Comparison of ENCODE assay signal across 16 cellular contexts in the genomic region with DNA sequence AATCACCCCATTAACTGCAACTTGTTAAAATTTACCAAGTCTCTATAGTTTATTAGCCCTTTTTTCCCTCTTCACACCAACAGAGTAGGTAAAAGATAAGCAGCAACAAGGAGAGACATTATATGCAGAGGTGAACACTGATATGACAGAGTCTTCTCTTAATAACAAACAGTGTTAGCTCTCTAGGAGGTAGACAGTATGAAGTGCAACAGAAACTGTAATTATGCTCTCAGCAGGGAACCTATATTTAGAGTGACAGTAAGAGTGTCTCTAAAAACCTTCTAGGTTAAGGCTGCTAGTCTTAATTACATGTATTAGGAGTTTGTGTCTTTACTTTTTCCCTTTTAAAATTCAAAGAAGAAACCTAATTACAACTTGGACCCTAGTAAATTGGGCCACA.
DNase-seq lines count a peak whose midpoint lies in the region; ATAC-seq and TF ChIP-seq lines count a peak whose summit lies in the region.
"Had no signal": no experiment of that assay in that cellular context is flagged by ENCODE, and none has a peak within 500 bp of the region (broad histone marks: within the 10 kb centered on the region; RNA-seq: fewer than 3 reads in every experiment).

No MANE protein-coding gene starts in this region.

- H3K79me2 ChIP-seq in neural cell (replicated peaks; ENCODE audit: insufficient read depth, low read length) = no peaks in the 10 kb centered on the region

- no peaks in the 10 kb centered on the region for H3K9me3 ChIP-seq in neural cell (ENCODE audit: low read length)
- H3K9me3 ChIP-seq in BE2C = no peaks in the 10 kb centered on the region

- no peaks in the 10 kb centered on the region for H3K9me2 ChIP-seq in neural cell (ENCODE audit: insufficient read depth, low read length)

- H2AFZ ChIP-seq in neural cell (ENCODE audit: low read depth, low read length) = no peak overlapping the region
- H2AFZ ChIP-seq: GM23338, PC-9 had no signal

- no peaks in the 10 kb centered on the region for H3K4me1 ChIP-seq in BE2C
- H3K4me1 ChIP-seq: BLaER1 had no signal

- peak overlapping the region; percentile 66 for H3K27ac ChIP-seq in neural cell (ENCODE audit: low read length)
- H3K27ac ChIP-seq: BLaER1, PC-9 had no signal

- peak overlapping the region; percentile 48 for H3K4me3 ChIP-seq in neural cell (ENCODE audit: low read length)
- no peak overlapping the region for H3K4me3 ChIP-seq in BE2C (ENCODE audit: low read depth, low read length)
- H3K4me3 ChIP-seq: BLaER1, GM23338, PC-9 had no signal

- H3K27me3 ChIP-seq in neural cell (ENCODE audit: insufficient read depth, low read depth, low read length) = no peaks in the 10 kb centered on the region
- H3K27me3 ChIP-seq in BE2C = no peaks in the 10 kb centered on the region
- H3K27me3 ChIP-seq: BLaER1 had no signal

- peak overlapping the region; percentile 56 for H3K4me2 ChIP-seq in neural cell (ENCODE audit: low read length)
- H3K4me2 ChIP-seq: BLaER1, GM23338, PC-9 had no signal

- TF ChIP-seq RAD21 in neural cell (conservative IDR thresholded peaks at IDR 0.05) = no peak

- peak; percentile 76 for TF ChIP-seq EP300 in neural cell (conservative IDR thresholded peaks at IDR 0.05; ENCODE audit: poor library complexity, severe bottlenecking)

- H3K9ac ChIP-seq in neural cell (ENCODE audit: low read length) = peak overlapping the region; percentile 4
- H3K9ac ChIP-seq: BLaER1 had no signal

- no peak for TF ChIP-seq CTCF in neural cell (IDR thresholded peaks at IDR 0.05; ENCODE audit: poor library complexity, severe bottlenecking)
- no peak for TF ChIP-seq CTCF in BE2C (IDR thresholded peaks at IDR 0.05; ENCODE audit: low read depth, low read length)

- H3F3A ChIP-seq in neural cell (ENCODE audit: insufficient read depth, low read length, poor library complexity, severe bottlenecking) = no peaks in the 10 kb centered on the region

- H3K36me3 ChIP-seq in neural cell (ENCODE audit: insufficient read depth, low read length) = no peaks in the 10 kb centered on the region
- H3K36me3 ChIP-seq in BE2C = no peaks in the 10 kb centered on the region
- H3K36me3 ChIP-seq: BLaER1 had no signal

- DNase-seq in NCI-H1417 treated with DMSO at 0.1 percent for 48 hours (lab: John Stamatoyannopoulos, UW) (peak; percentile 90), NCI-H2081 treated with DMSO at 0.1 percent for 48 hours (lab: John Stamatoyannopoulos, UW) (peak; percentile 3), NCI-H748 (lab: John Stamatoyannopoulos, UW; ENCODE audit: unreplicated experiment) (peak; percentile 79), GM19240 (ENCODE audit: insufficient read length, low spot score) (no peak), NCI-H1048 (lab: John Stamatoyannopoulos, UW) (no peak), BE2C (no peak)
- DNase-seq: DMS153, NCI-H2029, NCI-H524, PC-9, Right ventricle myocardium superior had no signal

- no peaks in the 10 kb centered on the region for H4K20me1 ChIP-seq in neural cell (ENCODE audit: insufficient read depth)
- H4K20me1 ChIP-seq: BLaER1 had no signal

- no peak for ATAC-seq in GM21825 (IDR thresholded peaks at IDR 0.05; ENCODE audit: unreplicated experiment)
- ATAC-seq: GM23338, SK-N-SH treated with all-trans-retinoic acid at 6 μM for 48 hours had no signal

TF ChIP-seq in neural cell, 6 proteins besides CTCF, POLR2A, EP300 and RAD21:
- TF ChIP-seq EZH2 (IDR thresholded peaks at IDR 0.05; ENCODE audit: borderline replicate concordance, insufficient read depth, low read length, poor library complexity, severe bottlenecking) = no peak
- TF ChIP-seq POLR2AphosphoS5 (IDR thresholded peaks at IDR 0.05) = peak; percentile 91
- TF ChIP-seq MXI1 (conservative IDR thresholded peaks at IDR 0.05; ENCODE audit: poor library complexity, severe bottlenecking) = no peak
- TF ChIP-seq, protein P1, sequence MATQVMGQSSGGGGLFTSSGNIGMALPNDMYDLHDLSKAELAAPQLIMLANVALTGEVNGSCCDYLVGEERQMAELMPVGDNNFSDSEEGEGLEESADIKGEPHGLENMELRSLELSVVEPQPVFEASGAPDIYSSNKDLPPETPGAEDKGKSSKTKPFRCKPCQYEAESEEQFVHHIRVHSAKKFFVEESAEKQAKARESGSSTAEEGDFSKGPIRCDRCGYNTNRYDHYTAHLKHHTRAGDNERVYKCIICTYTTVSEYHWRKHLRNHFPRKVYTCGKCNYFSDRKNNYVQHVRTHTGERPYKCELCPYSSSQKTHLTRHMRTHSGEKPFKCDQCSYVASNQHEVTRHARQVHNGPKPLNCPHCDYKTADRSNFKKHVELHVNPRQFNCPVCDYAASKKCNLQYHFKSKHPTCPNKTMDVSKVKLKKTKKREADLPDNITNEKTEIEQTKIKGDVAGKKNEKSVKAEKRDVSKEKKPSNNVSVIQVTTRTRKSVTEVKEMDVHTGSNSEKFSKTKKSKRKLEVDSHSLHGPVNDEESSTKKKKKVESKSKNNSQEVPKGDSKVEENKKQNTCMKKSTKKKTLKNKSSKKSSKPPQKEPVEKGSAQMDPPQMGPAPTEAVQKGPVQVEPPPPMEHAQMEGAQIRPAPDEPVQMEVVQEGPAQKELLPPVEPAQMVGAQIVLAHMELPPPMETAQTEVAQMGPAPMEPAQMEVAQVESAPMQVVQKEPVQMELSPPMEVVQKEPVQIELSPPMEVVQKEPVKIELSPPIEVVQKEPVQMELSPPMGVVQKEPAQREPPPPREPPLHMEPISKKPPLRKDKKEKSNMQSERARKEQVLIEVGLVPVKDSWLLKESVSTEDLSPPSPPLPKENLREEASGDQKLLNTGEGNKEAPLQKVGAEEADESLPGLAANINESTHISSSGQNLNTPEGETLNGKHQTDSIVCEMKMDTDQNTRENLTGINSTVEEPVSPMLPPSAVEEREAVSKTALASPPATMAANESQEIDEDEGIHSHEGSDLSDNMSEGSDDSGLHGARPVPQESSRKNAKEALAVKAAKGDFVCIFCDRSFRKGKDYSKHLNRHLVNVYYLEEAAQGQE (IDR thresholded peaks at IDR 0.05; ENCODE audit: borderline replicate concordance) = peak; percentile 39

Comparison
In these comparisons a context has a peak if more than half of its experiments do, and no peak if none do; other contexts are left out.
1. DNase-seq: peak in NCI-H1417 treated with DMSO at 0.1 percent for 48 hours (single experiment), NCI-H2081 treated with DMSO at 0.1 percent for 48 hours (single experiment) and NCI-H748 (single experiment); none in GM19240 (single experiment), NCI-H1048 (single experiment) and BE2C (single experiment).